In genomic region chrX:115251458-115252233, GRCh38 we compare ENCODE assay signal across 20 cellular contexts. TPM values are rescaled to one million over a fixed set of nuclear protein-coding genes. Genes with fewer than 3 reads are reported as not detected.
"Had no signal": no experiment of that assay in that cellular context is flagged by ENCODE, and none has a peak within 500 bp of the region (broad histone marks: within the 10 kb centered on the region; RNA-seq: fewer than 3 reads in every experiment).

No MANE protein-coding gene starts in this region.

- H3K9me3 ChIP-seq: left ventricle myocardium inferior, ovary, right lobe of liver, suprapubic skin had no signal

- DNase-seq: activated CD4-positive, alpha-beta T cell treated with anti-CD3 and anti-CD28 coated beads for 48 hours; activated CD8-positive, alpha-beta T cell treated with anti-CD3 and anti-CD28 coated beads for 36 hours; activated effector memory CD4-positive, alpha-beta T cell treated with Interleukin-2 at 50 U/mL for 16 hours; activated T-cell treated with anti-CD3 and anti-CD28 coated beads, Interleukin-2, amount 50 U/mL, for 4 hours; amniotic stem cell; central memory CD4-positive, alpha-beta T cell; left ventricle myocardium inferior; naive B cell; ovary; right lobe of liver; stimulated activated naive CD8-positive, alpha-beta T cell treated with anti-CD3 and anti-CD28 coated beads, Interleukin-15, Interleukin-2, amounts not matched to agents 100 U/mL and 50 U/mL, for 24 hours had no signal

- H3K27ac ChIP-seq: coronary artery, left ventricle myocardium inferior, ovary, right lobe of liver, suprapubic skin had no signal

- H3K4me1 ChIP-seq: left ventricle myocardium inferior, right lobe of liver, suprapubic skin had no signal

- FAIRE-seq: keratinocyte, TTC549 had no signal

- H3K4me3 ChIP-seq: coronary artery, left ventricle myocardium inferior, ovary, right lobe of liver, smooth muscle cell, suprapubic skin had no signal

- ATAC-seq: activated CD8-positive, alpha-beta T cell treated with anti-CD3 and anti-CD28 coated beads for 36 hours; activated T-cell treated with anti-CD3 and anti-CD28 coated beads, Interleukin-2, amount 50 U/mL, for 4 hours; esophagus mucosa; right lobe of liver; stimulated activated naive CD8-positive, alpha-beta T cell treated with anti-CD3 and anti-CD28 coated beads, Interleukin-15, Interleukin-2, amounts not matched to agents 100 U/mL and 50 U/mL, for 24 hours; WTC11 had no signal

- H3K36me3 ChIP-seq: left ventricle myocardium inferior, ovary, right lobe of liver, suprapubic skin had no signal

RNA-seq across cellular contexts. Expression of gene LRCH2, which starts 17.8 kb away (rescaled TPM):
- total RNA-seq: activated CD8-positive, alpha-beta T cell treated with anti-CD3 and anti-CD28 coated beads for 36 hours; mononuclear cell had no signal
- polyA plus RNA-seq: keratinocyte had no signal

RNA-seq across cellular contexts. Expression of gene LUZP4, which starts 37.9 kb away (rescaled TPM):
- total RNA-seq: activated CD8-positive, alpha-beta T cell treated with anti-CD3 and anti-CD28 coated beads for 36 hours; activated T-cell treated with anti-CD3 and anti-CD28 coated beads, Interleukin-2, amount 50 U/mL, for 4 hours; esophagus mucosa; left ventricle myocardium inferior; mononuclear cell; ovary; pulmonary artery endothelial cell; right lobe of liver; smooth muscle cell; suprapubic skin; WTC11 had no signal
- polyA plus RNA-seq: keratinocyte, ovary, smooth muscle cell had no signal
